Comparison of ENCODE assay signal across 12 cellular contexts in genomic region chr3:151404316-151404715, GRCh38. TPM values are rescaled to one million over a fixed set of nuclear protein-coding genes. Genes with fewer than 3 reads are reported as not detected.
DNase-seq lines count a peak whose midpoint lies in the region; ATAC-seq and TF ChIP-seq lines count a peak whose summit lies in the region.
"Had no signal": no experiment of that assay in that cellular context is flagged by ENCODE, and none has a peak within 500 bp of the region (broad histone marks: within the 10 kb centered on the region; RNA-seq: fewer than 3 reads in every experiment).

No MANE protein-coding gene starts in this region.

- no peaks in the 10 kb centered on the region for H3K9me3 ChIP-seq in Karpas-422 (ENCODE audit: low read length)
- H3K9me3 ChIP-seq in fibroblast of lung (ENCODE audit: control insufficient read depth, insufficient read depth, low read depth, low read length), result no peaks in the 10 kb centered on the region
- H3K9me3 ChIP-seq: left ventricle myocardium inferior had no signal

- no peak overlapping the region for H2AFZ ChIP-seq in Karpas-422 (ENCODE audit: low read length)
- H2AFZ ChIP-seq in fibroblast of lung (ENCODE audit: low read length), result no peak overlapping the region

- no peak for TF ChIP-seq CTCF in fibroblast of lung (conservative IDR thresholded peaks at IDR 0.05 in 1 of 2, IDR thresholded peaks at IDR 0.05 in 1 of 2; ENCODE audit: low read depth in 1 of 2, low read length in 2 of 2)

- no peaks in the 10 kb centered on the region; the same call in 1 of the 2 replicates for H3K9me2 ChIP-seq in Karpas-422 (replicated peaks; ENCODE audit: insufficient read depth, low read length)

- H3K4me3 ChIP-seq in Karpas-422 (ENCODE audit: low read length) (no peak overlapping the region), fibroblast of lung (replicated peaks in 1 of 4; ENCODE audit: control extremely low read depth in 1 of 4, insufficient read depth in 1 of 4, low read depth in 3 of 4, low read length in 4 of 4) (no peak overlapping the region)
- H3K4me3 ChIP-seq: left ventricle myocardium inferior had no signal

- H3K27ac ChIP-seq in Karpas-422 (ENCODE audit: low read length), result no peak overlapping the region
- H3K27ac ChIP-seq in fibroblast of lung (ENCODE audit: insufficient read depth, low read length), result no peak overlapping the region
- H3K27ac ChIP-seq: left ventricle myocardium inferior had no signal

- H3K4me1 ChIP-seq in Karpas-422 (ENCODE audit: low read length), result peaks cover 19% of the 10 kb centered on the region
- peaks cover 7% of the 10 kb centered on the region for H3K4me1 ChIP-seq in fibroblast of lung (ENCODE audit: control insufficient read depth, extremely low read depth, insufficient read depth, low read length)
- H3K4me1 ChIP-seq: left ventricle myocardium inferior had no signal

- H4K20me1 ChIP-seq in Karpas-422 (ENCODE audit: insufficient read depth, low read depth, low read length) (no peaks in the 10 kb centered on the region), fibroblast of lung (ENCODE audit: control insufficient read depth, extremely low read depth, insufficient read depth, low read length) (no peaks in the 10 kb centered on the region)

- H3K27me3 ChIP-seq in Karpas-422 (ENCODE audit: low read length) (no peaks in the 10 kb centered on the region), fibroblast of lung (ENCODE audit: control insufficient read depth, insufficient read depth, low read length) (no peaks in the 10 kb centered on the region)

- DNase-seq in Daoy (ENCODE audit: low read depth) (peak; percentile 25), Karpas-422 (peak; percentile 36), fibroblast of lung (ENCODE audit: low read depth in 2 of 2) (peak; percentile 44 to 84), NCI-H2081 treated with DMSO at 0.1 percent for 48 hours (lab: John Stamatoyannopoulos, UW) (no peak), mesenteric fat pad (ENCODE audit: low spot score) (no peak), midbrain (lab: John Stamatoyannopoulos, UW) (no peak)
- DNase-seq: CD8-positive, alpha-beta memory T cell; left ventricle myocardium inferior; T-helper 9 cell had no signal

- H3K36me3 ChIP-seq in Karpas-422 (ENCODE audit: insufficient read depth, low read length) (no peaks in the 10 kb centered on the region), fibroblast of lung (ENCODE audit: control insufficient read depth, insufficient read depth, low read length) (no peaks in the 10 kb centered on the region)
- H3K36me3 ChIP-seq: left ventricle myocardium inferior had no signal

- no peaks in the 10 kb centered on the region for H3K79me2 ChIP-seq in Karpas-422 (ENCODE audit: low read length)
- H3K79me2 ChIP-seq in fibroblast of lung (ENCODE audit: control insufficient read depth, insufficient read depth, low read length), result no peaks in the 10 kb centered on the region

- peak; percentile 80 for ATAC-seq in GM21619 (IDR thresholded peaks at IDR 0.05; ENCODE audit: unreplicated experiment)
- no peak for ATAC-seq in GM19455 (IDR thresholded peaks at IDR 0.05; ENCODE audit: unreplicated experiment)

- H3K9ac ChIP-seq in Karpas-422 (ENCODE audit: low read length) (no peak overlapping the region), fibroblast of lung (ENCODE audit: insufficient read depth, low read length) (no peak overlapping the region)

- no peak overlapping the region for H3K4me2 ChIP-seq in Karpas-422 (ENCODE audit: low read depth, low read length, poor library complexity, severe bottlenecking)
- no peak overlapping the region for H3K4me2 ChIP-seq in fibroblast of lung (ENCODE audit: extremely low read depth, insufficient read depth, low read length)

RNA-seq across cellular contexts. Expression of gene P2RY12, which starts 19.8 kb away (rescaled TPM):
- not detected in 2 replicates for total RNA-seq in Daoy (2014; rRNA removed; shearing (Covaris generic))
- not detected in 2 replicates for total RNA-seq in Karpas-422 (2014; rRNA removed; shearing (Covaris generic); ENCODE audit: low replicate concordance)
- 1.8 and 2.5 TPM in 2 replicates for total RNA-seq in fibroblast of lung
- polyA plus RNA-seq in fibroblast of lung, result 0.34 and 0.45 TPM in 2 replicates
- polyA plus RNA-seq in fibroblast of lung (2012), result 0.23 and 0.32 TPM in 2 replicates
- not detected in 2 replicates for polyA minus RNA-seq in fibroblast of lung (ENCODE audit: low replicate concordance)
- total RNA-seq in mesenteric fat pad, result 5.7 TPM
- total RNA-seq: activated T-helper 2 cell treated with anti-CD3 and anti-CD28 coated beads, Interferon-gamma antibody, Interleukin-2, Interleukin-4, amounts not matched to agents 10 μg/mL and 5 μg/mL and 100 μg/mL, durations not matched to agents 14 hours and 24 hours and 36 hours; CD8-positive, alpha-beta memory T cell had no signal
- polyA plus RNA-seq: CD8-positive, alpha-beta memory T cell had no signal

RNA-seq across cellular contexts. Expression of gene IGSF10, which starts 56.5 kb away (rescaled TPM):
- not detected in 2 replicates for total RNA-seq in Daoy (2014; rRNA removed; shearing (Covaris generic))
- 0.07 TPM in 1 of 2 replicates, not detected in the other for total RNA-seq in Karpas-422 (2014; rRNA removed; shearing (Covaris generic); ENCODE audit: low replicate concordance)
- total RNA-seq in fibroblast of lung (45.9 and 55.0 TPM in 2 replicates), mesenteric fat pad (4.5 TPM)
- polyA plus RNA-seq in fibroblast of lung, result 2.8 and 5.1 TPM in 2 replicates
- 2.1 and 3.5 TPM in 2 replicates for polyA plus RNA-seq in fibroblast of lung (2012)
- 1.3 and 1.8 TPM in 2 replicates for polyA minus RNA-seq in fibroblast of lung (ENCODE audit: low replicate concordance)
- total RNA-seq: activated T-helper 2 cell treated with anti-CD3 and anti-CD28 coated beads, Interferon-gamma antibody, Interleukin-2, Interleukin-4, amounts not matched to agents 10 μg/mL and 5 μg/mL and 100 μg/mL, durations not matched to agents 14 hours and 24 hours and 36 hours; CD8-positive, alpha-beta memory T cell had no signal
- polyA plus RNA-seq: CD8-positive, alpha-beta memory T cell had no signal

Comparison
In these comparisons a context has a peak if more than half of its experiments do, and no peak if none do; other contexts are left out.
1. DNase-seq: peak in Daoy (single experiment), Karpas-422 (single experiment) and fibroblast of lung (2 of 2); none in NCI-H2081 treated with DMSO at 0.1 percent for 48 hours (single experiment), mesenteric fat pad (single experiment) and midbrain (single experiment).